Comparison of ENCODE assay signal across 1 cellular context in the genomic region with DNA sequence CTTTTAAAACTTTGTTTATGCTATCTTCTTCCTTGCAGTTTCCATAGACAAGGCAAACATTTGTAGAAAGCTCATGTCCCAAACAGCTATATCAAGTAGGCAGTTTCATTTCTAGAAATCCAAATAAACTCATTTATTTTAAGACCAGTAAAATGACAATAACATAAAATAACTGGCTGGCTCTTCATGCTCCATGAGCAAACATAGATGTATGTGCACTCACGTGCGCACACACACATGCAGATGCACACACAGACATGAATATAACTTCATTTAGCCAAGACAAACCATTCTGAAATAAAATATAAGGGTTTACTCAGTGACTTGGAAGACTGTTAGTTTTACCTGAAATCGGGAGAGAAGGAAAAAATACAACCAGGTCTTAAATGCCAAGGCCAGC.
TF ChIP-seq lines count a peak whose summit lies in the region.

No MANE protein-coding gene starts in this region.

TF ChIP-seq in IMR-90, 13 proteins besides CTCF, POLR2A, EP300 and RAD21 (continued from another document):
- TF ChIP-seq, protein P1, sequence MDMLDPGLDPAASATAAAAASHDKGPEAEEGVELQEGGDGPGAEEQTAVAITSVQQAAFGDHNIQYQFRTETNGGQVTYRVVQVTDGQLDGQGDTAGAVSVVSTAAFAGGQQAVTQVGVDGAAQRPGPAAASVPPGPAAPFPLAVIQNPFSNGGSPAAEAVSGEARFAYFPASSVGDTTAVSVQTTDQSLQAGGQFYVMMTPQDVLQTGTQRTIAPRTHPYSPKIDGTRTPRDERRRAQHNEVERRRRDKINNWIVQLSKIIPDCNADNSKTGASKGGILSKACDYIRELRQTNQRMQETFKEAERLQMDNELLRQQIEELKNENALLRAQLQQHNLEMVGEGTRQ (IDR thresholded peaks at IDR 0.05; ENCODE audit: low read depth, low read length), result no peak
- TF ChIP-seq NFE2L2 (IDR thresholded peaks at IDR 0.05; ENCODE audit: low read depth, low read length) (no peak), MAZ (IDR thresholded peaks at IDR 0.05; ENCODE audit: borderline replicate concordance, low read depth, low read length) (no peak), SMC3 (IDR thresholded peaks at IDR 0.05; ENCODE audit: low read depth, low read length) (no peak), FOS (IDR thresholded peaks at IDR 0.05; ENCODE audit: low read depth, low read length) (no peak), CHD1 (IDR thresholded peaks at IDR 0.05; ENCODE audit: low read depth, low read length) (no peak), CEBPB (IDR thresholded peaks at IDR 0.05; ENCODE audit: low read depth, low read length) (no peak), RFX5 (IDR thresholded peaks at IDR 0.05; ENCODE audit: low read depth, low read length) (no peak)
- TF ChIP-seq, protein P2, sequence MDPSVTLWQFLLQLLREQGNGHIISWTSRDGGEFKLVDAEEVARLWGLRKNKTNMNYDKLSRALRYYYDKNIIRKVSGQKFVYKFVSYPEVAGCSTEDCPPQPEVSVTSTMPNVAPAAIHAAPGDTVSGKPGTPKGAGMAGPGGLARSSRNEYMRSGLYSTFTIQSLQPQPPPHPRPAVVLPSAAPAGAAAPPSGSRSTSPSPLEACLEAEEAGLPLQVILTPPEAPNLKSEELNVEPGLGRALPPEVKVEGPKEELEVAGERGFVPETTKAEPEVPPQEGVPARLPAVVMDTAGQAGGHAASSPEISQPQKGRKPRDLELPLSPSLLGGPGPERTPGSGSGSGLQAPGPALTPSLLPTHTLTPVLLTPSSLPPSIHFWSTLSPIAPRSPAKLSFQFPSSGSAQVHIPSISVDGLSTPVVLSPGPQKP (IDR thresholded peaks at IDR 0.05; ENCODE audit: borderline replicate concordance, low read depth, low read length), result no peak
